In the genomic region with DNA sequence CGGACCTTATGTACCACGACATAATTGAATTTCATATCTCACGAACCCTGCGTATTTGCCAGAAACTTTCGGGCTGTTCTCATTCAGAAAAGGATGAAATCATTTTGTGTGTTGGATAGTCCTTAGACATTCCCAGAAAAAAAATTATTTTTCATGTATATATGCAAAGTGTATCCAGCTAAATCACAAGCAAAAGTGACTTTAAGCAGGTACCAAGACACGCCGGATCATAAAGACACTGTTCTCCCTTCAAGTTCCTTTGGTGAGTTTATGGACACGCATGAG, we compare ENCODE assay signal across 11 cellular contexts. TPM values are rescaled to one million over a fixed set of nuclear protein-coding genes. Genes with fewer than 3 reads are reported as not detected.
DNase-seq lines count a peak whose midpoint lies in the region; ATAC-seq, FAIRE-seq and TF ChIP-seq lines count a peak whose summit lies in the region.
"Had no signal": no experiment of that assay in that cellular context is flagged by ENCODE, and none has a peak within 500 bp of the region (broad histone marks: within the 10 kb centered on the region; RNA-seq: fewer than 3 reads in every experiment).

No MANE protein-coding gene starts in this region.

- TF ChIP-seq POLR2A in HepG2 (IDR thresholded peaks at IDR 0.05; ENCODE audit: insufficient read depth in 1 of 2, low read depth in 2 of 2, low read length in 2 of 2) (no peak), right lobe of liver (IDR thresholded peaks at IDR 0.05) (no peak)

- H3K27me3 Mint-ChIP-seq in activated T-cell treated with anti-CD3 and anti-CD28 coated beads, Interleukin-2, amount 50 U/mL, for 4 hours (ENCODE audit: low read depth), result no peaks in the 10 kb centered on the region

- H3K9ac ChIP-seq in HepG2 (ENCODE audit: insufficient read depth, low read depth, low read length), result no peak overlapping the region
- peak overlapping the region in 1 of 2 donors; percentile 24 for H3K9ac ChIP-seq in kidney (ENCODE audit: low read length in 2 of 2)

- peaks cover 9% of the 10 kb centered on the region for H3K4me1 Mint-ChIP-seq in activated T-cell treated with anti-CD3 and anti-CD28 coated beads, Interleukin-2, amount 50 U/mL, for 4 hours (ENCODE audit: low read depth)

- in situ Hi-C loops in HepG2 (cut with HindIII; ENCODE audit: extremely low pct_ligation_motif_present, low pct_unique_long_range_greater_than_20kb), result loop anchor here (5.0 to 10.0 kb wide), 2 partner anchors 170 to 322 kb away; no protein-coding TSS in a partner anchor

- intact Hi-C loops in HepG2 (cut with micrococcal nuclease; ENCODE audit: unreplicated experiment) (loop anchor here (1.0 to 5.0 kb wide), 6 partner anchors 105 to 319 kb away; no protein-coding TSS in a partner anchor), right lobe of liver (cut with DNase I) (loop anchor here in 1 of 2 donors (5.0 kb wide), 1 partner anchor 160 kb away; no protein-coding TSS in a partner anchor), kidney (cut with DNase I) (loop anchor here (10.0 kb wide), 1 partner anchor 152 kb away; no protein-coding TSS in a partner anchor)

- TF ChIP-seq RAD21 in HepG2 (CRISPR knock-in tag; IDR thresholded peaks at IDR 0.05), result no peak

- H2AFZ ChIP-seq in HepG2 (ENCODE audit: low read length), result peak overlapping the region; percentile 58

- CTCF ChIA-PET in HepG2 (lab: Yijun Ruan, JAX; ENCODE audit: low intra/inter-chr PET ratio, low total read pairs), result interaction anchor here (0.7 to 3.9 kb wide), 6 partner anchors 63 to 319 kb away, joined by 3 to 42 read pairs (median 7); no protein-coding TSS in a partner anchor

- H3K27me3 ChIP-seq in HepG2 (ENCODE audit: control insufficient read depth in 1 of 2, insufficient read depth in 2 of 2, low read length in 2 of 2) (no peaks in the 10 kb centered on the region), right lobe of liver (no peaks in the 10 kb centered on the region), SJCRH30 (no peaks in the 10 kb centered on the region)
- H3K27me3 ChIP-seq: MG63 had no signal

- H3K4me1 ChIP-seq in HepG2 (ENCODE audit: insufficient read depth, low read length) (peaks cover 30% of the 10 kb centered on the region), right lobe of liver (peaks cover 0 to 24% (median 2%) of the 10 kb centered on the region in 4 donors), SJCRH30 (no peaks in the 10 kb centered on the region), kidney (ENCODE audit: control insufficient read depth in 1 of 2, insufficient read depth in 1 of 2, low read depth in 1 of 2, low read length in 2 of 2) (no peaks in the 10 kb centered on the region)

- no peak for TF ChIP-seq CTCF in HepG2 (CRISPR knock-in tag; IDR thresholded peaks at IDR 0.05)
- TF ChIP-seq CTCF in right lobe of liver (IDR thresholded peaks at IDR 0.05), result no peak
- no peak for TF ChIP-seq CTCF in kidney (IDR thresholded peaks at IDR 0.05; ENCODE audit: borderline replicate concordance, extremely low read depth, insufficient read depth)

- 22% methylated on average over 8 of the region's 8 CpGs for WGBS in HepG2 (ENCODE audit: low lambda C conversion rate)
- 30% methylated on average over 8 of the region's 8 CpGs for WGBS in right lobe of liver (ENCODE audit: insufficient coverage, low coverage, low lambda C conversion rate, missing lambda C conversion rate)

- no peaks in the 10 kb centered on the region for H4K20me1 ChIP-seq in HepG2 (ENCODE audit: insufficient read depth, low read length)

- peak overlapping the region in 1 of 3 experiments; percentile 44; a peak in 1 of 6 replicates for H3K4me3 ChIP-seq in HepG2 (replicated peaks in 1 of 3; ENCODE audit: insufficient read depth in 1 of 3, low read depth in 2 of 3, low read length in 3 of 3)
- H3K4me3 ChIP-seq in right lobe of liver, result no peak overlapping the region
- peak overlapping the region; percentile 12 for H3K4me3 ChIP-seq in SJCRH30
- H3K4me3 ChIP-seq in kidney (ENCODE audit: low read length in 2 of 2), result peak overlapping the region; percentile 0 to 13
- H3K4me3 ChIP-seq: MG63 had no signal

- peak overlapping the region; percentile 70 for H3K4me2 ChIP-seq in HepG2 (ENCODE audit: low read depth, low read length)

- no peak overlapping the region for H3K4me3 Mint-ChIP-seq in activated T-cell treated with anti-CD3 and anti-CD28 coated beads, Interleukin-2, amount 50 U/mL, for 4 hours
- H3K4me3 Mint-ChIP-seq: T-helper 2 cell treated with Interferon-gamma antibody and Interleukin-4, amounts not matched to agents 5 μg/mL and 100 μg/mL, for 36 hours had no signal

- no peak for FAIRE-seq in HepG2 (lab: Jason Lieb, UNC)
- FAIRE-seq in kidney (lab: Jason Lieb, UNC), result no peak

- no peak for ATAC-seq in HepG2
- no peak for ATAC-seq in right lobe of liver
- no peak for ATAC-seq in GM18907 (IDR thresholded peaks at IDR 0.05; ENCODE audit: unreplicated experiment)
- no peak for ATAC-seq in HG02678 (IDR thresholded peaks at IDR 0.05; ENCODE audit: unreplicated experiment)
- ATAC-seq in activated T-cell treated with anti-CD3 and anti-CD28 coated beads, Interleukin-2, amount 50 U/mL, for 4 hours, result no peak

- H3K79me2 ChIP-seq in HepG2 (ENCODE audit: insufficient read depth, low read length), result no peaks in the 10 kb centered on the region

- no peak for DNase-seq in HepG2 (ENCODE audit: low spot score)
- DNase-seq in right lobe of liver, result no peak
- DNase-seq in SJCRH30, result no peak
- no peak for DNase-seq in kidney
- no peak for DNase-seq in T-helper 9 cell
- DNase-seq in activated T-cell treated with anti-CD3 and anti-CD28 coated beads, Interleukin-2, amount 50 U/mL, for 4 hours, result no peak

- no TSS peak for BruUV-seq in HepG2 (replicated peaks; lab: Mats Ljungman, UMichigan)

- H3K36me3 ChIP-seq in HepG2 (replicated peaks in 1 of 2; ENCODE audit: control insufficient read depth in 1 of 2, insufficient read depth in 2 of 2, low read length in 2 of 2) (no peaks in the 10 kb centered on the region), right lobe of liver (no peaks in the 10 kb centered on the region), SJCRH30 (no peaks in the 10 kb centered on the region), kidney (ENCODE audit: control insufficient read depth in 1 of 2, insufficient read depth in 2 of 2, low read length in 2 of 2) (no peaks in the 10 kb centered on the region)
- H3K36me3 ChIP-seq: MG63 had no signal

- H3K36me3 Mint-ChIP-seq in activated T-cell treated with anti-CD3 and anti-CD28 coated beads, Interleukin-2, amount 50 U/mL, for 4 hours (ENCODE audit: insufficient read depth), result peaks cover 1% of the 10 kb centered on the region

- TF ChIP-seq EP300 in HepG2 (IDR thresholded peaks at IDR 0.05; ENCODE audit: low read depth in 2 of 2, low read length in 2 of 2), result no peak
- no peak for TF ChIP-seq EP300 in HepG2 (CRISPR knock-in tag; IDR thresholded peaks at IDR 0.05; ENCODE audit: borderline replicate concordance)

- POLR2A ChIA-PET in HepG2 (lab: Yijun Ruan, JAX), result interaction anchor here (1.5 kb wide), 1 partner anchor 35 kb away, joined by 6 read pairs; a partner anchor contains a TSS

- no peak overlapping the region for H3K27ac ChIP-seq in HepG2 (ENCODE audit: extremely low read length, insufficient read depth, low read length)
- H3K27ac ChIP-seq in right lobe of liver, result no peak overlapping the region
- H3K27ac ChIP-seq in SJCRH30, result no peak overlapping the region
- no peak overlapping the region for H3K27ac ChIP-seq in kidney (ENCODE audit: low read depth in 2 of 2, low read length in 2 of 2)
- H3K27ac ChIP-seq: HL-60 had no signal

- H3K9me3 ChIP-seq in HepG2 (ENCODE audit: low read length) (no peaks in the 10 kb centered on the region), right lobe of liver (no peaks in the 10 kb centered on the region), SJCRH30 (replicated peaks) (no peaks in the 10 kb centered on the region), kidney (ENCODE audit: control insufficient read depth in 1 of 2, low read length in 2 of 2) (no peaks in the 10 kb centered on the region)
- H3K9me3 ChIP-seq: MG63 had no signal

- H3K9me3 Mint-ChIP-seq in activated T-cell treated with anti-CD3 and anti-CD28 coated beads, Interleukin-2, amount 50 U/mL, for 4 hours, result no peaks in the 10 kb centered on the region
- H3K9me3 Mint-ChIP-seq: T-helper 2 cell treated with Interferon-gamma antibody and Interleukin-4, amounts not matched to agents 5 μg/mL and 100 μg/mL, for 36 hours had no signal

RNA-seq across cellular contexts. Expression of a gene that starts 35.1 kb away (rescaled TPM):
- total RNA-seq in HepG2 (2016; rRNA removed; fragmentation: Illumina TruSeq; extraction: Trizol) (48.5 and 68.2 TPM in 2 replicates), right lobe of liver (10 to 100 TPM in 1 of 6 experiments, 1 to 10 TPM in 5; 4.7 to 12.7 (median 7.8) TPM), kidney (13.4 TPM)
- 13.1 and 15.0 TPM in 2 replicates for total RNA-seq in HepG2 (2016; cell fraction: cytosol; rRNA removed; fragmentation: Illumina TruSeq; extraction: Trizol; ENCODE audit: low read depth)
- total RNA-seq in HepG2 (2016; cell fraction: insoluble cytoplasmic fraction; rRNA removed; fragmentation: Illumina TruSeq; extraction: Trizol), result 49.6 and 72.8 TPM in 2 replicates
- total RNA-seq in HepG2 (2016; cell fraction: membrane; rRNA removed; fragmentation: Illumina TruSeq; extraction: Trizol), result 25.8 and 28.2 TPM in 2 replicates
- 18.3 and 19.6 TPM in 2 replicates for total RNA-seq in HepG2 (2016; cell fraction: nucleus; rRNA removed; fragmentation: Illumina TruSeq; extraction: Trizol)
- polyA plus RNA-seq in HepG2 (2011; rRNA removed) (11.6 and 12.8 TPM in 2 replicates), kidney (ENCODE audit: insufficient read depth, low read depth, low replicate concordance) (11.3 TPM)
- 9.2 and 12.2 TPM in 2 replicates for polyA plus RNA-seq in HepG2 (2011; cell fraction: cytosol; rRNA removed)
- polyA plus RNA-seq in HepG2 (2011; cell fraction: nucleus; rRNA removed), result 3.6 and 4.4 TPM in 2 replicates
- 19.2 and 21.4 TPM in 2 replicates for polyA plus RNA-seq in HepG2 (2012)
- polyA plus RNA-seq in HepG2 (2016; cell fraction: cytosol; fragmentation: Illumina TruSeq; extraction: Trizol; ENCODE audit: low read depth), result 13.2 and 13.3 TPM in 2 replicates
- polyA plus RNA-seq in HepG2 (2016; cell fraction: insoluble cytoplasmic fraction; fragmentation: Illumina TruSeq; extraction: Trizol; ENCODE audit: low read depth), result 64.7 and 73.1 TPM in 2 replicates
- 18.4 and 19.1 TPM in 2 replicates for polyA plus RNA-seq in HepG2 (2016; cell fraction: membrane; fragmentation: Illumina TruSeq; extraction: Trizol; ENCODE audit: low read depth)
- 29.7 and 31.3 TPM in 2 replicates for polyA plus RNA-seq in HepG2 (2016; cell fraction: nucleus; fragmentation: Illumina TruSeq; extraction: Trizol; ENCODE audit: insufficient read depth, low read depth)
- 4.5 and 9.7 TPM in 2 replicates for polyA minus RNA-seq in HepG2 (2011; rRNA and poly(A)+ RNA removed; ENCODE audit: low replicate concordance)
- 6.2 and 8.3 TPM in 2 replicates for polyA minus RNA-seq in HepG2 (2011; cell fraction: cytosol; rRNA and poly(A)+ RNA removed)
- 5.5 and 6.7 TPM in 2 replicates for polyA minus RNA-seq in HepG2 (2011; cell fraction: nucleus; rRNA and poly(A)+ RNA removed)
- 48.8 and 50.3 TPM in 2 replicates for total RNA-seq in SJCRH30 (2014; rRNA removed; shearing (Covaris generic))
- 10 to 100 TPM; 65.8 to 73.7 (median 72.4) TPM for total RNA-seq in activated T-cell treated with anti-CD3 and anti-CD28 coated beads, Interleukin-2, amount 50 U/mL, for 4 hours

RNA-seq across cellular contexts. Expression of a gene that starts 59.8 kb away (rescaled TPM):
- 42.5 and 43.5 TPM in 2 replicates for total RNA-seq in HepG2 (2016; rRNA removed; fragmentation: Illumina TruSeq; extraction: Trizol)
- 9.7 and 11.2 TPM in 2 replicates for total RNA-seq in HepG2 (2016; cell fraction: cytosol; rRNA removed; fragmentation: Illumina TruSeq; extraction: Trizol; ENCODE audit: low read depth)
- 45.8 and 50.9 TPM in 2 replicates for total RNA-seq in HepG2 (2016; cell fraction: insoluble cytoplasmic fraction; rRNA removed; fragmentation: Illumina TruSeq; extraction: Trizol)
- 18.5 and 22.1 TPM in 2 replicates for total RNA-seq in HepG2 (2016; cell fraction: membrane; rRNA removed; fragmentation: Illumina TruSeq; extraction: Trizol)
- total RNA-seq in HepG2 (2016; cell fraction: nucleus; rRNA removed; fragmentation: Illumina TruSeq; extraction: Trizol), result 22.4 and 23.6 TPM in 2 replicates
- polyA plus RNA-seq in HepG2 (2011; rRNA removed), result 23.5 and 38.1 TPM in 2 replicates
- polyA plus RNA-seq in HepG2 (2011; cell fraction: cytosol; rRNA removed), result 17.1 and 29.4 TPM in 2 replicates
- 3.8 and 7.9 TPM in 2 replicates for polyA plus RNA-seq in HepG2 (2011; cell fraction: nucleus; rRNA removed)
- polyA plus RNA-seq in HepG2 (2012), result 30.5 and 48.9 TPM in 2 replicates
- polyA plus RNA-seq in HepG2 (2016; cell fraction: cytosol; fragmentation: Illumina TruSeq; extraction: Trizol; ENCODE audit: low read depth), result 11.3 and 12.3 TPM in 2 replicates
- polyA plus RNA-seq in HepG2 (2016; cell fraction: insoluble cytoplasmic fraction; fragmentation: Illumina TruSeq; extraction: Trizol; ENCODE audit: low read depth), result 52.8 and 67.5 TPM in 2 replicates
- polyA plus RNA-seq in HepG2 (2016; cell fraction: membrane; fragmentation: Illumina TruSeq; extraction: Trizol; ENCODE audit: low read depth), result 18.1 and 20.8 TPM in 2 replicates
- 45.7 and 46.7 TPM in 2 replicates for polyA plus RNA-seq in HepG2 (2016; cell fraction: nucleus; fragmentation: Illumina TruSeq; extraction: Trizol; ENCODE audit: insufficient read depth, low read depth)
- 1.5 and 2.8 TPM in 2 replicates for polyA minus RNA-seq in HepG2 (2011; rRNA and poly(A)+ RNA removed; ENCODE audit: low replicate concordance)
- polyA minus RNA-seq in HepG2 (2011; cell fraction: cytosol; rRNA and poly(A)+ RNA removed), result 8.8 and 10.2 TPM in 2 replicates
- polyA minus RNA-seq in HepG2 (2011; cell fraction: nucleus; rRNA and poly(A)+ RNA removed), result 10.2 and 11.4 TPM in 2 replicates
- 10 to 100 TPM in 5 of 6 experiments, 1 to 10 TPM in 1; 7.1 to 42.8 (median 15.0) TPM for total RNA-seq in right lobe of liver
- total RNA-seq in SJCRH30 (2014; rRNA removed; shearing (Covaris generic)), result 30.7 and 36.1 TPM in 2 replicates
- total RNA-seq in kidney, result 23.0 TPM
- 34.2 TPM for polyA plus RNA-seq in kidney (ENCODE audit: insufficient read depth, low read depth, low replicate concordance)
- total RNA-seq in activated T-cell treated with anti-CD3 and anti-CD28 coated beads, Interleukin-2, amount 50 U/mL, for 4 hours, result 10 to 100 TPM; 25.1 to 41.2 (median 27.1) TPM

Comparison
In these comparisons a context has a peak if more than half of its experiments do, and no peak if none do; other contexts are left out.
1. H3K4me3 ChIP-seq: peak in SJCRH30 (single experiment) and kidney (2 of 2); none in right lobe of liver (0 of 3).